ENCODE assay signal across 9 cellular contexts in genomic region chr2:108579631-108580030, GRCh38. TPM values are rescaled to one million over a fixed set of nuclear protein-coding genes. Genes with fewer than 3 reads are reported as not detected.
DNase-seq lines count a peak whose midpoint lies in the region; ATAC-seq, FAIRE-seq and TF ChIP-seq lines count a peak whose summit lies in the region.
"Had no signal": no experiment of that assay in that cellular context is flagged by ENCODE, and none has a peak within 500 bp of the region (broad histone marks: within the 10 kb centered on the region; RNA-seq: fewer than 3 reads in every experiment).

No MANE protein-coding gene starts in this region.

- H3K9me3 Mint-ChIP-seq in dendritic cell treated with granulocyte-macrophage colony-stimulating factor and Interleukin-4, amounts not matched to agents 40 ng/mL and 50 ng/mL, for 4 days, result no peaks in the 10 kb centered on the region
- H3K9me3 Mint-ChIP-seq in stimulated activated memory B cell treated with anti-CD40 and anti-IgM and Interleukin-4, amounts not matched to agents 10 μg/mL and 1 μg/mL and 100 μg/mL, for 72 hours, result no peaks in the 10 kb centered on the region

- peak overlapping the region; percentile 85 for H3K27ac Mint-ChIP-seq in dendritic cell treated with granulocyte-macrophage colony-stimulating factor and Interleukin-4, amounts not matched to agents 40 ng/mL and 50 ng/mL, for 4 days
- H3K27ac Mint-ChIP-seq in stimulated activated memory B cell treated with anti-CD40 and anti-IgM and Interleukin-4, amounts not matched to agents 10 μg/mL and 1 μg/mL and 100 μg/mL, for 72 hours, result peak overlapping the region; percentile 75

- H3K9ac ChIP-seq in HepG2 (ENCODE audit: insufficient read depth, low read depth, low read length), result no peak overlapping the region

- H3K27me3 ChIP-seq in HepG2 (ENCODE audit: control insufficient read depth in 1 of 2, insufficient read depth in 2 of 2, low read length in 2 of 2), result no peaks in the 10 kb centered on the region

- H2AFZ ChIP-seq in HepG2 (ENCODE audit: low read length), result no peak overlapping the region

- in situ Hi-C loops in HepG2 (cut with HindIII; ENCODE audit: extremely low pct_ligation_motif_present, low pct_unique_long_range_greater_than_20kb), result loop anchor here (5.0 to 25.0 kb wide), 3 partner anchors 162 to 367 kb away; no protein-coding TSS in a partner anchor

- FAIRE-seq in HepG2 (lab: Jason Lieb, UNC), result no peak

- H3K4me2 ChIP-seq in HepG2 (ENCODE audit: low read depth, low read length), result no peak overlapping the region

- H3K36me3 ChIP-seq in HepG2 (replicated peaks in 1 of 2; ENCODE audit: control insufficient read depth in 1 of 2, insufficient read depth in 2 of 2, low read length in 2 of 2), result no peaks in the 10 kb centered on the region

- H3K27me3 Mint-ChIP-seq in dendritic cell treated with granulocyte-macrophage colony-stimulating factor and Interleukin-4, amounts not matched to agents 40 ng/mL and 50 ng/mL, for 4 days, result no peaks in the 10 kb centered on the region
- no peaks in the 10 kb centered on the region for H3K27me3 Mint-ChIP-seq in stimulated activated memory B cell treated with anti-CD40 and anti-IgM and Interleukin-4, amounts not matched to agents 10 μg/mL and 1 μg/mL and 100 μg/mL, for 72 hours

- H3K4me1 ChIP-seq in HepG2 (ENCODE audit: insufficient read depth, low read length), result peaks cover 53% of the 10 kb centered on the region

- 0 out of 2 replicates have a peak, but pooled peaks cover 10% of the 10 kb centered on the region for H4K20me1 ChIP-seq in HepG2 (ENCODE audit: insufficient read depth, low read length)

- H3K36me3 Mint-ChIP-seq in dendritic cell treated with granulocyte-macrophage colony-stimulating factor and Interleukin-4, amounts not matched to agents 40 ng/mL and 50 ng/mL, for 4 days (ENCODE audit: low read depth), result no peaks in the 10 kb centered on the region
- H3K36me3 Mint-ChIP-seq in stimulated activated memory B cell treated with anti-CD40 and anti-IgM and Interleukin-4, amounts not matched to agents 10 μg/mL and 1 μg/mL and 100 μg/mL, for 72 hours, result no peaks in the 10 kb centered on the region

- peak; percentile 9 for ATAC-seq in HepG2
- ATAC-seq in stimulated activated memory B cell treated with anti-CD40 and anti-IgM and Interleukin-4, amounts not matched to agents 10 μg/mL and 1 μg/mL and 100 μg/mL, for 72 hours, result peak; percentile 57

- H3K4me3 ChIP-seq in HepG2 (replicated peaks in 1 of 3; ENCODE audit: insufficient read depth in 1 of 3, low read depth in 2 of 3, low read length in 3 of 3), result no peak overlapping the region

- no peaks in the 10 kb centered on the region for H3K9me3 ChIP-seq in HepG2 (ENCODE audit: low read length)

- peak; percentile 95 for DNase-seq in LHCN-M2 (ENCODE audit: low read depth)
- no peak for DNase-seq in HepG2 (ENCODE audit: low spot score)
- DNase-seq in NCI-H146 treated with DMSO at 0.1 percent for 48 hours (lab: John Stamatoyannopoulos, UW; ENCODE audit: unreplicated experiment), result no peak
- no peak for DNase-seq in NK-92 treated with Interleukin-12 subunit alpha and Interleukin-12 subunit beta, amount 100 ng/mL, for 24 hours (lab: John Stamatoyannopoulos, UW)
- no peak for DNase-seq in putamen (ENCODE audit: low spot score)
- DNase-seq: anterior cingulate cortex, NCI-H345 had no signal

- no peak for TF ChIP-seq CTCF in HepG2 (CRISPR knock-in tag; IDR thresholded peaks at IDR 0.05)

- no peak for TF ChIP-seq RAD21 in HepG2 (CRISPR knock-in tag; IDR thresholded peaks at IDR 0.05)

- intact Hi-C loops in dendritic cell treated with granulocyte-macrophage colony-stimulating factor and Interleukin-4, amounts not matched to agents 40 ng/mL and 50 ng/mL, for 4 days (cut with micrococcal nuclease), result loop anchor here (5.0 to 10.0 kb wide), 2 partner anchors 367 to 645 kb away; no protein-coding TSS in a partner anchor
- intact Hi-C loops in HepG2 (cut with micrococcal nuclease; ENCODE audit: unreplicated experiment), result loop anchor here (1.0 to 5.0 kb wide), 2 partner anchors 229 to 292 kb away; partner anchors contain the start of gene SULT1C2

- POLR2A ChIA-PET in HepG2 (lab: Yijun Ruan, JAX), result interaction anchor here (1.2 kb wide), 1 partner anchor 131 kb away, joined by 3 read pairs; the partner anchor contains the start of gene GCC2

- CTCF ChIA-PET in HepG2 (lab: Yijun Ruan, JAX; ENCODE audit: low intra/inter-chr PET ratio, low total read pairs), result no interaction called here

- H3K79me2 ChIP-seq in HepG2 (ENCODE audit: insufficient read depth, low read length), result peaks cover 54% of the 10 kb centered on the region

- 79% methylated on average over 7 of the region's 7 CpGs for WGBS in HepG2 (ENCODE audit: low lambda C conversion rate)

- no peak overlapping the region for H3K27ac ChIP-seq in HepG2 (ENCODE audit: extremely low read length, insufficient read depth, low read length)

- H3K4me3 Mint-ChIP-seq in dendritic cell treated with granulocyte-macrophage colony-stimulating factor and Interleukin-4, amounts not matched to agents 40 ng/mL and 50 ng/mL, for 4 days, result peak overlapping the region; percentile 38
- peak overlapping the region; percentile 51 for H3K4me3 Mint-ChIP-seq in stimulated activated memory B cell treated with anti-CD40 and anti-IgM and Interleukin-4, amounts not matched to agents 10 μg/mL and 1 μg/mL and 100 μg/mL, for 72 hours

- peaks cover 51% of the 10 kb centered on the region for H3K4me1 Mint-ChIP-seq in dendritic cell treated with granulocyte-macrophage colony-stimulating factor and Interleukin-4, amounts not matched to agents 40 ng/mL and 50 ng/mL, for 4 days (ENCODE audit: low read depth)
- peaks cover 43% of the 10 kb centered on the region for H3K4me1 Mint-ChIP-seq in stimulated activated memory B cell treated with anti-CD40 and anti-IgM and Interleukin-4, amounts not matched to agents 10 μg/mL and 1 μg/mL and 100 μg/mL, for 72 hours

- TF ChIP-seq EP300 in HepG2 (IDR thresholded peaks at IDR 0.05; ENCODE audit: low read depth in 2 of 2, low read length in 2 of 2), result no peak
- no peak for TF ChIP-seq EP300 in HepG2 (CRISPR knock-in tag; IDR thresholded peaks at IDR 0.05; ENCODE audit: borderline replicate concordance)

- BruUV-seq in HepG2 (replicated peaks; lab: Mats Ljungman, UMichigan), result no TSS peak

- no peak for TF ChIP-seq POLR2A in HepG2 (IDR thresholded peaks at IDR 0.05; ENCODE audit: insufficient read depth in 1 of 2, low read depth in 2 of 2, low read length in 2 of 2)

TF ChIP-seq in HepG2, 621 proteins besides CTCF, POLR2A, EP300 and RAD21 (continues in another document):
- TF ChIP-seq NCOA2 (CRISPR knock-in tag; IDR thresholded peaks at IDR 0.05) (0 out of 2 replicates have a peak, but pooled peaks have one; percentile 25), ZNF205 (CRISPR knock-in tag; IDR thresholded peaks at IDR 0.05) (no peak), ZNF274 (CRISPR knock-in tag; IDR thresholded peaks at IDR 0.05) (no peak)
- TF ChIP-seq, protein P1, sequence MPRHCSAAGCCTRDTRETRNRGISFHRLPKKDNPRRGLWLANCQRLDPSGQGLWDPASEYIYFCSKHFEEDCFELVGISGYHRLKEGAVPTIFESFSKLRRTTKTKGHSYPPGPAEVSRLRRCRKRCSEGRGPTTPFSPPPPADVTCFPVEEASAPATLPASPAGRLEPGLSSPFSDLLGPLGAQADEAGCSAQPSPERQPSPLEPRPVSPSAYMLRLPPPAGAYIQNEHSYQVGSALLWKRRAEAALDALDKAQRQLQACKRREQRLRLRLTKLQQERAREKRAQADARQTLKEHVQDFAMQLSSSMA (CRISPR knock-in tag; IDR thresholded peaks at IDR 0.05), result 0 out of 2 replicates have a peak, but pooled peaks have one; percentile 47

RNA-seq across cellular contexts. Expression of gene LIMS1, which starts 45.4 kb away (rescaled TPM):
- total RNA-seq in LHCN-M2 (2014; rRNA removed) (112 and 198 TPM in 2 replicates), HepG2 (2016; rRNA removed; fragmentation: Illumina TruSeq; extraction: Trizol) (38.3 and 55.1 TPM in 2 replicates)
- 72.1 TPM for polyA plus RNA-seq in LHCN-M2 (2012)
- total RNA-seq in HepG2 (2016; cell fraction: cytosol; rRNA removed; fragmentation: Illumina TruSeq; extraction: Trizol; ENCODE audit: low read depth), result 10.2 and 12.7 TPM in 2 replicates
- 40.2 and 51.8 TPM in 2 replicates for total RNA-seq in HepG2 (2016; cell fraction: insoluble cytoplasmic fraction; rRNA removed; fragmentation: Illumina TruSeq; extraction: Trizol)
- 32.3 and 32.6 TPM in 2 replicates for total RNA-seq in HepG2 (2016; cell fraction: membrane; rRNA removed; fragmentation: Illumina TruSeq; extraction: Trizol)
- 18.8 and 25.1 TPM in 2 replicates for total RNA-seq in HepG2 (2016; cell fraction: nucleus; rRNA removed; fragmentation: Illumina TruSeq; extraction: Trizol)
- 35.5 and 49.6 TPM in 2 replicates for polyA plus RNA-seq in HepG2 (2011; rRNA removed)
- 46.5 and 60.1 TPM in 2 replicates for polyA plus RNA-seq in HepG2 (2011; cell fraction: cytosol; rRNA removed)
- polyA plus RNA-seq in HepG2 (2011; cell fraction: nucleus; rRNA removed), result 11.1 and 16.1 TPM in 2 replicates
- 35.5 and 39.6 TPM in 2 replicates for polyA plus RNA-seq in HepG2 (2012)
- 5.7 and 6.2 TPM in 2 replicates for polyA plus RNA-seq in HepG2 (2016; cell fraction: cytosol; fragmentation: Illumina TruSeq; extraction: Trizol; ENCODE audit: low read depth)
- 48.3 and 50.6 TPM in 2 replicates for polyA plus RNA-seq in HepG2 (2016; cell fraction: insoluble cytoplasmic fraction; fragmentation: Illumina TruSeq; extraction: Trizol; ENCODE audit: low read depth)
- 17.0 and 18.1 TPM in 2 replicates for polyA plus RNA-seq in HepG2 (2016; cell fraction: membrane; fragmentation: Illumina TruSeq; extraction: Trizol; ENCODE audit: low read depth)
- 23.1 and 23.2 TPM in 2 replicates for polyA plus RNA-seq in HepG2 (2016; cell fraction: nucleus; fragmentation: Illumina TruSeq; extraction: Trizol; ENCODE audit: insufficient read depth, low read depth)
- 29.4 and 67.4 TPM in 2 replicates for polyA minus RNA-seq in HepG2 (2011; rRNA and poly(A)+ RNA removed; ENCODE audit: low replicate concordance)
- polyA minus RNA-seq in HepG2 (2011; cell fraction: cytosol; rRNA and poly(A)+ RNA removed), result 30.8 and 52.6 TPM in 2 replicates
- polyA minus RNA-seq in HepG2 (2011; cell fraction: nucleus; rRNA and poly(A)+ RNA removed), result 33.3 and 35.3 TPM in 2 replicates
